ENCODE assay signal across 9 cellular contexts in the genomic region with DNA sequence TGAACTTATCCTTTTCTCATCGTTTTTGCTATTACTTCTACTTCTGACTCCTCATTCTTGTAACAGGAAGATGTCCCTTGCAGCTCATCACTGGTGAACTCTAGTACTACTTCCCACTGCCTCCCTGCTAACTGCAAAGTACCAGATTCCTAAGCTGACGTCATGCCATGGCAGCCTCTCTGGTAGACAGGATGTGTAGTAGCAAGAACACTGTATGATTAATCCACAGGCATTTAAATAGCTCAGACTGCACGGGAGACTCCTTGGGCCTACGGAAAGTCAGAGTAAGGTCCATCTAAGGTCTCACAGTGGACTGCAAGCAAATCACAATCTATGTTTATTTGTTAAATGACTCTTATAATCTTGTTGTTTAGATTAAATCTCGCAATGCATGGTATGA. TPM values are rescaled to one million over a fixed set of nuclear protein-coding genes. Genes with fewer than 3 reads are reported as not detected.
DNase-seq lines count a peak whose midpoint lies in the region; ATAC-seq and TF ChIP-seq lines count a peak whose summit lies in the region.
"Had no signal": no experiment of that assay in that cellular context is flagged by ENCODE, and none has a peak within 500 bp of the region (broad histone marks: within the 10 kb centered on the region; RNA-seq: fewer than 3 reads in every experiment).

No MANE protein-coding gene starts in this region.

- no CpG with 5 or more reads among the region's 5 CpGs for WGBS in neuronal stem cell (ENCODE audit: extremely low coverage in 2 of 2, insufficient read length in 2 of 2, insufficient replicate concordance in 1 of 2), 2 donors

- TF ChIP-seq CTCF in Panc1 (IDR thresholded peaks at IDR 0.05) = no peak
- no peak for TF ChIP-seq CTCF in progenitor cell of endocrine pancreas (IDR thresholded peaks at IDR 0.05; ENCODE audit: unreplicated experiment)
- no peak for TF ChIP-seq CTCF in gastrocnemius medialis (IDR thresholded peaks at IDR 0.05 in 4 of 5, conservative IDR thresholded peaks at IDR 0.05 in 1 of 5)

- H2BK12ac ChIP-seq in neuronal stem cell (ENCODE audit: low read length) = no peak overlapping the region

- H3K4me2 ChIP-seq in neuronal stem cell (ENCODE audit: insufficient read depth, low read length, poor library complexity, severe bottlenecking) = no peak overlapping the region

- no peak overlapping the region for H3K14ac ChIP-seq in neuronal stem cell (ENCODE audit: low read length)

- TF ChIP-seq POLR2A in gastrocnemius medialis (IDR thresholded peaks at IDR 0.05) = no peak

- no peak overlapping the region for H2BK120ac ChIP-seq in neuronal stem cell (ENCODE audit: low read depth, low read length)

- in situ Hi-C loops in Caki2 (cut with HindIII; ENCODE audit: low pct_unique_long_range_greater_than_20kb, low sequenced_read_pairs) (no loop called here), Panc1 (cut with HindIII; ENCODE audit: low pct_unique_long_range_greater_than_20kb, low sequenced_read_pairs) (no loop called here), gastrocnemius medialis (cut with MboI; ENCODE audit: low sequenced_read_pairs in 4 of 4) (no loop called here)

- H3K27ac Mint-ChIP-seq in progenitor cell of endocrine pancreas (no peak overlapping the region), T-helper 17 cell (no peak overlapping the region)

- peak; percentile 78 for ATAC-seq in Panc1
- no peak for ATAC-seq in gastrocnemius medialis
- ATAC-seq in T-helper 17 cell = no peak
- ATAC-seq: activated CD4-positive, CD25-positive, alpha-beta regulatory T cell treated with anti-CD3 and anti-CD28 coated beads, Interleukin-2, amount 50 U/mL, for 24 hours had no signal

- POLR2A ChIA-PET in Panc1 (lab: Charles Lee) = interaction anchor here (0.6 kb wide), 1 partner anchor 127 kb away, joined by 3 read pairs; no protein-coding TSS in a partner anchor

- no peaks in the 10 kb centered on the region for H3K4me1 ChIP-seq in Panc1 (ENCODE audit: control insufficient read depth, insufficient read depth, low read length)
- no peaks in the 10 kb centered on the region for H3K4me1 ChIP-seq in neuronal stem cell (ENCODE audit: control insufficient read depth in 2 of 2, insufficient read depth in 1 of 2, low read depth in 1 of 2, low read length in 2 of 2)
- H3K4me1 ChIP-seq in gastrocnemius medialis = no peaks in the 10 kb centered on the region

- H3K9me3 ChIP-seq in Panc1 (ENCODE audit: control insufficient read depth, insufficient read depth, low read depth, low read length) (no peaks in the 10 kb centered on the region), neuronal stem cell (replicated peaks in 1 of 2; ENCODE audit: control insufficient read depth in 2 of 2, insufficient read depth in 1 of 2, low read depth in 1 of 2, low read length in 2 of 2) (no peaks in the 10 kb centered on the region), gastrocnemius medialis (no peaks in the 10 kb centered on the region), T-helper 17 cell (ENCODE audit: control insufficient read depth, low read length, poor library complexity, severe bottlenecking) (no peaks in the 10 kb centered on the region)

- H2AK5ac ChIP-seq in neuronal stem cell (ENCODE audit: low read depth, low read length) = no peak overlapping the region

- DNase-seq in Caki2 (ENCODE audit: low read depth) = peak; percentile 88
- DNase-seq in Panc1 (ENCODE audit: low read depth, low spot score) = peak; percentile 75
- peak; percentile 97 for DNase-seq in fibroblast of gingiva (ENCODE audit: low read depth)
- DNase-seq in neuronal stem cell (ENCODE audit: low spot score) = no peak
- no peak for DNase-seq in central memory CD4-positive, alpha-beta T cell
- DNase-seq in progenitor cell of endocrine pancreas (ENCODE audit: low spot score, unreplicated experiment) = no peak
- DNase-seq in gastrocnemius medialis = no peak
- no peak for DNase-seq in T-helper 17 cell

- peak overlapping the region; percentile 36 for H2AFZ ChIP-seq in neuronal stem cell (ENCODE audit: low read length)

- H3K36me3 ChIP-seq in Panc1 (ENCODE audit: control insufficient read depth, insufficient read depth, low read length) (no peaks in the 10 kb centered on the region), neuronal stem cell (replicated peaks in 1 of 2; ENCODE audit: control insufficient read depth in 2 of 2, insufficient read depth in 2 of 2, low read length in 2 of 2) (no peaks in the 10 kb centered on the region), gastrocnemius medialis (no peaks in the 10 kb centered on the region)

- no peaks in the 10 kb centered on the region for H3K79me1 ChIP-seq in neuronal stem cell (ENCODE audit: low read depth, low read length)

- no peak overlapping the region for H4K8ac ChIP-seq in neuronal stem cell (ENCODE audit: low read depth, low read length)

- no TSS peak for BruUV-seq in Panc1 (replicated peaks; lab: Mats Ljungman, UMichigan)

- no peak overlapping the region for H2BK15ac ChIP-seq in neuronal stem cell (ENCODE audit: low read length)

- H3K4me3 Mint-ChIP-seq in progenitor cell of endocrine pancreas (ENCODE audit: low read depth) (no peak overlapping the region), T-helper 17 cell (no peak overlapping the region)

- H4K91ac ChIP-seq in neuronal stem cell (ENCODE audit: low read depth, low read length, poor library complexity) = no peak overlapping the region

- H2BK5ac ChIP-seq in neuronal stem cell (ENCODE audit: low read length) = no peak overlapping the region

- no peak overlapping the region for H3K4ac ChIP-seq in neuronal stem cell (ENCODE audit: low read length)

- no peaks in the 10 kb centered on the region for H3K9me3 Mint-ChIP-seq in progenitor cell of endocrine pancreas (ENCODE audit: low read depth)

- H3K23ac ChIP-seq in neuronal stem cell (ENCODE audit: low read depth, low read length, poor library complexity) = no peak overlapping the region

- H3K36me3 Mint-ChIP-seq in progenitor cell of endocrine pancreas (ENCODE audit: insufficient read depth) (no peaks in the 10 kb centered on the region), T-helper 17 cell (ENCODE audit: low read depth) (no peaks in the 10 kb centered on the region)

- H3K27me3 ChIP-seq in Panc1 (ENCODE audit: control insufficient read depth, insufficient read depth, low read length) (no peaks in the 10 kb centered on the region), neuronal stem cell (ENCODE audit: control insufficient read depth in 3 of 3, insufficient read depth in 3 of 3, low read depth in 1 of 3, low read length in 3 of 3) (no peaks in the 10 kb centered on the region), gastrocnemius medialis (no peaks in the 10 kb centered on the region)

- no peak overlapping the region for H3K4me3 ChIP-seq in Panc1 (ENCODE audit: low read depth in 2 of 2, low read length in 2 of 2)
- no peak overlapping the region for H3K4me3 ChIP-seq in neuronal stem cell (ENCODE audit: low read length in 2 of 2)
- no peak overlapping the region for H3K4me3 ChIP-seq in gastrocnemius medialis

- H3K27ac ChIP-seq in Panc1 (ENCODE audit: low read length) (no peak overlapping the region), neuronal stem cell (replicated peaks; ENCODE audit: low read length) (no peak overlapping the region), gastrocnemius medialis (no peak overlapping the region)

- no peak overlapping the region for H3K9ac ChIP-seq in neuronal stem cell (ENCODE audit: low read depth, low read length, poor library complexity)

- no peak overlapping the region for H3K18ac ChIP-seq in neuronal stem cell (ENCODE audit: low read length)

- intact Hi-C loops in Panc1 (cut with micrococcal nuclease; ENCODE audit: unreplicated experiment) (no loop called here), gastrocnemius medialis (cut with DNase I; ENCODE audit: low total_unique reads) (no loop called here)

- H3K4me1 Mint-ChIP-seq in progenitor cell of endocrine pancreas (ENCODE audit: low read depth) = no peaks in the 10 kb centered on the region
- peaks cover 5% of the 10 kb centered on the region for H3K4me1 Mint-ChIP-seq in T-helper 17 cell

- H3K27me3 Mint-ChIP-seq in progenitor cell of endocrine pancreas (no peaks in the 10 kb centered on the region), T-helper 17 cell (no peaks in the 10 kb centered on the region)

- CTCF ChIA-PET in Panc1 (lab: Charles Lee) = no interaction called here

RNA-seq across cellular contexts. Expression of a gene that starts 43.5 kb away (rescaled TPM):
- total RNA-seq in Caki2 (2014; rRNA removed; shearing (Covaris generic); ENCODE audit: low replicate concordance) = 0.61 TPM in 1 of 2 replicates, not detected in the other
- total RNA-seq in Panc1 (2021; ENCODE audit: unreplicated experiment) = 0.10 TPM
- 0.22 TPM for polyA plus RNA-seq in Panc1 (2012; ENCODE audit: insufficient read length)
- 0.46 TPM for polyA plus RNA-seq in neuronal stem cell (2013, experiment 1 of 2)
- 0.40 TPM for polyA plus RNA-seq in neuronal stem cell (2013, experiment 2 of 2)
- 3.1 and 3.3 TPM in 2 replicates for total RNA-seq in progenitor cell of endocrine pancreas
- not detected for total RNA-seq in gastrocnemius medialis
- 1 to 10 TPM in 1 of 2 donors, under 1 TPM in 1; 0.72 to 1.1 TPM for total RNA-seq in T-helper 17 cell

RNA-seq across cellular contexts. Expression of a gene that starts 43.6 kb away (rescaled TPM):
- total RNA-seq in Caki2 (2014; rRNA removed; shearing (Covaris generic); ENCODE audit: low replicate concordance) = 12.8 and 16.9 TPM in 2 replicates
- total RNA-seq in Panc1 (2021; ENCODE audit: unreplicated experiment) (12.6 TPM), progenitor cell of endocrine pancreas (23.1 and 26.8 TPM in 2 replicates), gastrocnemius medialis (100 to 1,000 TPM in 1 of 4 donors, 10 to 100 TPM in 3; 45.9 to 105 (median 74.6) TPM), T-helper 17 cell (10 to 100 TPM; 23.2 to 28.5 TPM)
- 7.2 TPM for polyA plus RNA-seq in Panc1 (2012; ENCODE audit: insufficient read length)
- polyA plus RNA-seq in neuronal stem cell (2013, experiment 1 of 2) = 31.5 TPM
- polyA plus RNA-seq in neuronal stem cell (2013, experiment 2 of 2) = 31.0 TPM

Comparison
In these comparisons a context has a peak if more than half of its experiments do, and no peak if none do; other contexts are left out.
1. DNase-seq: peak in Caki2 (single experiment), Panc1 (single experiment) and fibroblast of gingiva (single experiment); none in neuronal stem cell (single experiment), central memory CD4-positive, alpha-beta T cell (single experiment), progenitor cell of endocrine pancreas (single experiment), gastrocnemius medialis (0 of 2) and T-helper 17 cell (0 of 3).